In the genomic region with DNA sequence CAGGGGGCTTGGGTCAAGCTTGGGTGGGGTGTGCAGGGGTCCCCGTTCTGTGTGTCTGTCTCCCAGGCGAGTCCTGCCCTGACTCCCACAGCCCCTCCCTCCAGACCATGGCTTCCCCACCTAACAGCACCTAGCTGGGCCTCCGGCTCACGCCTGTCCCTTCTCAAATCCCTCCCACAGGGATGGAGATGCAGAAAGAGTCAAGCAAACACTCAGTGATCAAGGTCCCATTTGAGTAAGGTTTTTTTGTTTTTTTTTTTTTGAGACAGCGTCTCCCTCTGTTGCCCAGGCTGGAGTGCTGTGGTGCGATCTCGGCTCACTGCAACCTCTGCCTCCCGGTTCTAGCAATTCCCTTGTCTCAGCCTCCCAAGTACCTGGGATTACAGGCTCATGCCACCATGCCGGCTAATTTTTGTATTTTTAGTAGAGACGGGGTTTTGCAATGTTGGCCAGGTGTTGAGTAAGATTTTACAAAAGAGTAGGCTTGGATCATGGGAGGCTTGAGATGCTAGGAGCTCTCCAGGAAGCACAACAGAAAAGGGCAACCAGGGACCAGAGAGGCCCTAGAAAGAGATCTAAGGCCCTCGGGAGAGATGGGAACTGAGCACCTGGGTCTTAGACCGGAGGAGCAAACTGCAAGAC, we compare ENCODE assay signal across 17 cellular contexts. TPM values are rescaled to one million over a fixed set of nuclear protein-coding genes. Genes with fewer than 3 reads are reported as not detected.
A peak's percentile ranks its signal among the peaks of the same experiment; 100 is the strongest.
DNase-seq lines count a peak whose midpoint lies in the region; ATAC-seq and TF ChIP-seq lines count a peak whose summit lies in the region.
"Had no signal": no experiment of that assay in that cellular context is flagged by ENCODE, and none has a peak within 500 bp of the region (broad histone marks: within the 10 kb centered on the region; RNA-seq: fewer than 3 reads in every experiment).

No MANE protein-coding gene starts in this region.

- H3K18ac ChIP-seq in mesendoderm (ENCODE audit: low read length), result no peak overlapping the region

- no peaks in the 10 kb centered on the region for H3K9me3 Mint-ChIP-seq in CD4-positive, CD25-positive, alpha-beta regulatory T cell
- no peaks in the 10 kb centered on the region for H3K9me3 Mint-ChIP-seq in IgD-negative memory B cell
- H3K9me3 Mint-ChIP-seq in chondrocyte (ENCODE audit: low read depth), result no peaks in the 10 kb centered on the region

- no peak overlapping the region for H4K5ac ChIP-seq in mesendoderm (ENCODE audit: low read length)

- no peaks in the 10 kb centered on the region for H3K27me3 Mint-ChIP-seq in CD4-positive, CD25-positive, alpha-beta regulatory T cell
- H3K27me3 Mint-ChIP-seq in IgD-negative memory B cell (no peaks in the 10 kb centered on the region), chondrocyte (ENCODE audit: low read depth) (no peaks in the 10 kb centered on the region)

- WGBS in mesendoderm (ENCODE audit: extremely low coverage, insufficient coverage, low lambda C conversion rate), result no CpG with 5 or more reads among the region's 12 CpGs

- no peak overlapping the region for H3K9ac ChIP-seq in mesendoderm (ENCODE audit: low read length)
- H3K9ac ChIP-seq: parathyroid adenoma, SK-N-SH had no signal

- peaks cover 2% of the 10 kb centered on the region for H3K79me1 ChIP-seq in mesendoderm (ENCODE audit: low read length)

- no peak overlapping the region for H3K23ac ChIP-seq in mesendoderm (ENCODE audit: low read length)

- H4K8ac ChIP-seq in mesendoderm (ENCODE audit: low read depth, low read length), result no peak overlapping the region

- H2AK5ac ChIP-seq in mesendoderm (ENCODE audit: low read length), result no peak overlapping the region

- peaks cover 32% of the 10 kb centered on the region for H3K4me1 ChIP-seq in CD4-positive, CD25-positive, alpha-beta regulatory T cell (ENCODE audit: control insufficient read depth, insufficient read depth, low read length, poor library complexity, severe bottlenecking)
- no peaks in the 10 kb centered on the region for H3K4me1 ChIP-seq in mesendoderm (ENCODE audit: control insufficient read depth, low read depth, low read length)
- H3K4me1 ChIP-seq: gastrocnemius medialis, parathyroid adenoma had no signal

- H2BK120ac ChIP-seq in mesendoderm (ENCODE audit: low read depth, low read length), result no peak overlapping the region

- H3K36me3 Mint-ChIP-seq in CD4-positive, CD25-positive, alpha-beta regulatory T cell, result peaks cover 16% of the 10 kb centered on the region
- no peaks in the 10 kb centered on the region for H3K36me3 Mint-ChIP-seq in IgD-negative memory B cell
- no peaks in the 10 kb centered on the region for H3K36me3 Mint-ChIP-seq in chondrocyte (ENCODE audit: low read depth)

- peaks cover 4% of the 10 kb centered on the region for H3K79me2 ChIP-seq in mesendoderm (ENCODE audit: control insufficient read depth, insufficient read depth, low read length)
- H3K79me2 ChIP-seq: parathyroid adenoma had no signal

- peak overlapping the region in 2 of 4 donors; percentile 56 to 75 for H3K4me3 Mint-ChIP-seq in CD4-positive, CD25-positive, alpha-beta regulatory T cell
- H3K4me3 Mint-ChIP-seq in IgD-negative memory B cell, result peak overlapping the region in 1 of 4 donors; percentile 71
- no peak overlapping the region for H3K4me3 Mint-ChIP-seq in chondrocyte (ENCODE audit: unreplicated experiment)

- TF ChIP-seq CTCF in chondrocyte (IDR thresholded peaks at IDR 0.05), result no peak

- H3K4me2 ChIP-seq in mesendoderm (ENCODE audit: low read length), result no peak overlapping the region
- H3K4me2 ChIP-seq: SK-N-SH had no signal

- no peak for DNase-seq in CD4-positive, CD25-positive, alpha-beta regulatory T cell
- DNase-seq in amniotic epithelial cell (ENCODE audit: low read depth), result peak; percentile 7
- no peak for DNase-seq in chondrocyte (ENCODE audit: low spot score)
- DNase-seq in globus pallidus (ENCODE audit: low spot score), result no peak
- no peak for DNase-seq in mesendoderm
- DNase-seq: activated effector memory CD4-positive, alpha-beta T cell treated with anti-CD3 and anti-CD28 coated beads, Interleukin-2, amount 50 U/mL, for 16 hours; gastrocnemius medialis; left ventricle myocardium superior; NCI-H2081 treated with DMSO at 0.1 percent for 48 hours; NCI-H69; SK-N-SH; stimulated activated CD4-positive, alpha-beta T cell treated with anti-CD3 and anti-CD28 coated beads, Interleukin-4, amount 100 ng/mL, for 1 hour had no signal

- no peak overlapping the region for H3K4me3 ChIP-seq in CD4-positive, CD25-positive, alpha-beta regulatory T cell (ENCODE audit: low read depth, low read length)
- no peak overlapping the region for H3K4me3 ChIP-seq in mesendoderm (ENCODE audit: low read length)
- H3K4me3 ChIP-seq: coronary artery, gastrocnemius medialis, tibial nerve had no signal

- H3K36me3 ChIP-seq in CD4-positive, CD25-positive, alpha-beta regulatory T cell (ENCODE audit: control insufficient read depth, insufficient read depth, low read length), result peaks cover 10% of the 10 kb centered on the region
- no peaks in the 10 kb centered on the region for H3K36me3 ChIP-seq in mesendoderm (ENCODE audit: control insufficient read depth, insufficient read depth, low read length)
- H3K36me3 ChIP-seq: gastrocnemius medialis had no signal

- peak overlapping the region in 2 of 3 donors; percentile 62 to 79 for H3K27ac Mint-ChIP-seq in CD4-positive, CD25-positive, alpha-beta regulatory T cell
- H3K27ac Mint-ChIP-seq in IgD-negative memory B cell (peak overlapping the region in 2 of 3 donors; percentile 19 to 39), chondrocyte (ENCODE audit: unreplicated experiment) (no peak overlapping the region)

- H2BK5ac ChIP-seq in mesendoderm (ENCODE audit: low read length), result no peak overlapping the region

- H3K9me3 ChIP-seq in CD4-positive, CD25-positive, alpha-beta regulatory T cell (ENCODE audit: control insufficient read depth in 2 of 2, low read length in 2 of 2), result no peaks in the 10 kb centered on the region
- H3K9me3 ChIP-seq: gastrocnemius medialis, SK-N-SH, tibial nerve had no signal

- no peak overlapping the region for H2BK15ac ChIP-seq in mesendoderm (replicated peaks; ENCODE audit: low read depth)

- H3K56ac ChIP-seq in mesendoderm (ENCODE audit: low read length), result no peak overlapping the region

- H3K27me3 ChIP-seq in CD4-positive, CD25-positive, alpha-beta regulatory T cell (ENCODE audit: control insufficient read depth, insufficient read depth, low read length), result no peaks in the 10 kb centered on the region
- H3K27me3 ChIP-seq in mesendoderm (ENCODE audit: insufficient read depth, low read length, poor library complexity), result no peaks in the 10 kb centered on the region
- H3K27me3 ChIP-seq: gastrocnemius medialis, tibial nerve had no signal

- peaks cover 6 to 64% (median 29%) of the 10 kb centered on the region in 4 donors for H3K4me1 Mint-ChIP-seq in CD4-positive, CD25-positive, alpha-beta regulatory T cell
- H3K4me1 Mint-ChIP-seq in IgD-negative memory B cell (peaks cover 5 to 20% (median 20%) of the 10 kb centered on the region in 3 donors), chondrocyte (ENCODE audit: low read depth) (peaks cover 3% of the 10 kb centered on the region)

- H3K4ac ChIP-seq in mesendoderm (ENCODE audit: low read depth, low read length), result no peak overlapping the region

- no peak for ATAC-seq in CD4-positive, CD25-positive, alpha-beta regulatory T cell (ENCODE audit: low read depth in 2 of 2)
- ATAC-seq: gastrocnemius medialis, left ventricle myocardium superior had no signal

- H3K27ac ChIP-seq in CD4-positive, CD25-positive, alpha-beta regulatory T cell (ENCODE audit: insufficient read depth, low read length, poor library complexity, severe bottlenecking), result no peak overlapping the region
- no peak overlapping the region for H3K27ac ChIP-seq in mesendoderm (ENCODE audit: low read depth, low read length)
- H3K27ac ChIP-seq: coronary artery, epithelial cell of prostate, gastrocnemius medialis, parathyroid adenoma, tibial nerve had no signal

RNA-seq across cellular contexts. Expression of a gene that starts 5.7 kb away (rescaled TPM):
- total RNA-seq in CD4-positive, CD25-positive, alpha-beta regulatory T cell, result 24.4 TPM
- polyA plus RNA-seq in CD4-positive, CD25-positive, alpha-beta regulatory T cell, result 10 to 100 TPM; 14.4 to 24.7 (median 16.1) TPM
- 22.0 TPM for polyA plus RNA-seq in IgD-negative memory B cell
- total RNA-seq in chondrocyte, result 0.37 to 0.79 TPM (median 0.44 TPM) in 3 replicates
- polyA plus RNA-seq in mesendoderm (2013, experiment 1 of 2), result 3.0 TPM
- 3.1 TPM for polyA plus RNA-seq in mesendoderm (2013, experiment 2 of 2)

RNA-seq across cellular contexts. Expression of a gene that starts 12.6 kb away (rescaled TPM):
- 59.0 TPM for total RNA-seq in CD4-positive, CD25-positive, alpha-beta regulatory T cell
- polyA plus RNA-seq in CD4-positive, CD25-positive, alpha-beta regulatory T cell, result 100 to 1,000 TPM in 2 of 4 donors, 10 to 100 TPM in 2; 87.5 to 146 (median 110) TPM
- polyA plus RNA-seq in IgD-negative memory B cell, result 268 TPM
- total RNA-seq in chondrocyte, result 17.2 to 22.3 TPM (median 21.3 TPM) in 3 replicates
- 25.5 TPM for polyA plus RNA-seq in mesendoderm (2013, experiment 1 of 2)
- polyA plus RNA-seq in mesendoderm (2013, experiment 2 of 2), result 25.1 TPM

RNA-seq across cellular contexts. Expression of a gene that starts 14.0 kb away (rescaled TPM):
- total RNA-seq in CD4-positive, CD25-positive, alpha-beta regulatory T cell, result 17.6 TPM
- 10 to 100 TPM in 2 of 4 donors, 1 to 10 TPM in 2; 7.8 to 18.4 (median 10.4) TPM for polyA plus RNA-seq in CD4-positive, CD25-positive, alpha-beta regulatory T cell
- polyA plus RNA-seq in IgD-negative memory B cell, result 33.0 TPM
- 5.3 to 8.3 TPM (median 6.5 TPM) in 3 replicates for total RNA-seq in chondrocyte
- polyA plus RNA-seq in mesendoderm (2013, experiment 1 of 2), result 4.0 TPM
- 3.4 TPM for polyA plus RNA-seq in mesendoderm (2013, experiment 2 of 2)

RNA-seq across cellular contexts. Expression of a gene that starts 44.5 kb away (rescaled TPM):
- 2.1 TPM for total RNA-seq in CD4-positive, CD25-positive, alpha-beta regulatory T cell
- 1 to 10 TPM in 2 of 4 donors, under 1 TPM in 2; 0.17 to 1.4 (median 1.1) TPM for polyA plus RNA-seq in CD4-positive, CD25-positive, alpha-beta regulatory T cell
- 7.0 TPM for polyA plus RNA-seq in IgD-negative memory B cell
- total RNA-seq in chondrocyte, result 1.5 to 2.9 TPM (median 2.4 TPM) in 3 replicates
- polyA plus RNA-seq in mesendoderm (2013, experiment 1 of 2), result 8.4 TPM
- 9.6 TPM for polyA plus RNA-seq in mesendoderm (2013, experiment 2 of 2)
- polyA plus RNA-seq: SK-N-SH had no signal

RNA-seq across cellular contexts. Expression of a gene that starts 50.4 kb away (rescaled TPM):
- total RNA-seq in CD4-positive, CD25-positive, alpha-beta regulatory T cell, result 49.0 TPM
- polyA plus RNA-seq in CD4-positive, CD25-positive, alpha-beta regulatory T cell, result 100 to 1,000 TPM in 1 of 4 donors, 10 to 100 TPM in 3; 51.0 to 105 (median 75.6) TPM
- 90.7 TPM for polyA plus RNA-seq in IgD-negative memory B cell
- 0.56 to 0.94 TPM (median 0.87 TPM) in 3 replicates for total RNA-seq in chondrocyte
- 3.1 TPM for polyA plus RNA-seq in mesendoderm (2013, experiment 1 of 2)
- 2.7 TPM for polyA plus RNA-seq in mesendoderm (2013, experiment 2 of 2)
- polyA plus RNA-seq: SK-N-SH had no signal

Comparison
In these comparisons a context has a peak if more than half of its experiments do, and no peak if none do; other contexts are left out.
1. RNA of a gene that starts 5.7 kb away (total RNA-seq): 24.4 TPM in CD4-positive, CD25-positive, alpha-beta regulatory T cell (single experiment); 0.37 to 0.79 TPM in chondrocyte; every median in the first group is over 10 times any median in the second.